In the genomic region with DNA sequence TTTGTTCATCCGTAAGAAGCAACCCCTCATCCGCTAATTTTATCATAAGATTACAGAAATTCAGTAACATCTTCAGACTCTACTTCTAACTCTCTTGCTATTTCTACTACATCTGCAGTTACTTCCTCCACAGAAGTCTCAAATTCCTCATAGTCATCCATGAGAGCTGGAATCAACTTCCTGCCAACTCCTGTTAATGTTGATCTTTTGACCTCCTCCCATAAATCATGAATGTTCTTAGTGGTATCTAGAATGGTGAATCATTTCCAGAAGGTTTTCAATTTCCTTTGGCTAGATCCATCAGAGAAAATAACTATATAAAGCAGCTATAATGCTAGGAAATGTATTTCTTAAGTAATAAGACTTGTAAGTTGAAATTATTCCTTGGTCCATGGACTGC, we compare ENCODE assay signal across 25 cellular contexts.
DNase-seq lines count a peak whose midpoint lies in the region; ATAC-seq, FAIRE-seq and TF ChIP-seq lines count a peak whose summit lies in the region.
"Had no signal": no experiment of that assay in that cellular context is flagged by ENCODE, and none has a peak within 500 bp of the region (broad histone marks: within the 10 kb centered on the region; RNA-seq: fewer than 3 reads in every experiment).

No MANE protein-coding gene starts in this region.

- no peak overlapping the region for H3K27ac ChIP-seq in A673 (ENCODE audit: low read depth, low read length, poor library complexity, severe bottlenecking)
- H3K27ac ChIP-seq: C4-2B, HL-60, KMS-11, SK-N-MC had no signal

- no peaks in the 10 kb centered on the region for H3K9me3 ChIP-seq in A673 (ENCODE audit: low read depth, low read length, poor library complexity, severe bottlenecking)
- H3K9me3 ChIP-seq: HAP-1 had no signal

- POLR2A ChIA-PET in A673 (lab: Charles Lee; ENCODE audit: low non-redundant PET), result no interaction called here

- FAIRE-seq in bronchial epithelial cell (lab: Jason Lieb, UNC), result no peak
- FAIRE-seq: GM12878 had no signal

- CTCF ChIA-PET in A673 (lab: Charles Lee), result no interaction called here

- intact Hi-C loops in A673 (cut with micrococcal nuclease; ENCODE audit: unreplicated experiment) (no loop called here), posterior vena cava (cut with DNase I) (no loop called here)

- ATAC-seq in GM18520 (IDR thresholded peaks at IDR 0.05; ENCODE audit: unreplicated experiment), result no peak
- ATAC-seq: GM12878, GM23338 had no signal

- no peaks in the 10 kb centered on the region for H3K4me1 ChIP-seq in A673 (ENCODE audit: insufficient read depth, low read length, poor library complexity, severe bottlenecking)

- no TSS peak for BruUV-seq in A673 (replicated peaks; lab: Mats Ljungman, UMichigan)

- H3K27me3 ChIP-seq in A673 (replicated peaks; ENCODE audit: insufficient read depth, low read depth, low read length, poor library complexity) (no peaks in the 10 kb centered on the region), bronchial epithelial cell (ENCODE audit: control insufficient read depth, insufficient read depth, low read length) (no peaks in the 10 kb centered on the region)

- H3K4me3 ChIP-seq in A673 (ENCODE audit: low read depth, low read length, poor library complexity, severe bottlenecking) (no peak overlapping the region), bronchial epithelial cell (ENCODE audit: low read depth, low read length) (no peak overlapping the region)
- H3K4me3 ChIP-seq: GM12878, GM23338, HAP-1, SK-N-MC had no signal

- TF ChIP-seq CTCF in A673 (conservative IDR thresholded peaks at IDR 0.05; ENCODE audit: low read depth, low read length) (no peak), bronchial epithelial cell (IDR thresholded peaks at IDR 0.05; ENCODE audit: insufficient read depth, low read length, severe bottlenecking) (no peak)

- H3K36me3 ChIP-seq in A673 (ENCODE audit: insufficient read depth, low read length, poor library complexity, severe bottlenecking), result no peaks in the 10 kb centered on the region
- no peaks in the 10 kb centered on the region for H3K36me3 ChIP-seq in bronchial epithelial cell (ENCODE audit: control insufficient read depth, insufficient read depth, low read length)
- H3K36me3 ChIP-seq: HAP-1 had no signal

- DNase-seq in A673 (ENCODE audit: low spot score), result peak; percentile 1
- DNase-seq in HT1080 (ENCODE audit: low read depth), result peak; percentile 91
- peak; percentile 7 for DNase-seq in bronchial epithelial cell (ENCODE audit: low read depth)
- DNase-seq in kidney tubule cell (ENCODE audit: low spot score), result peak; percentile 72
- DNase-seq in posterior vena cava (ENCODE audit: low spot score), result no peak
- DNase-seq in mesenteric fat pad (ENCODE audit: low spot score), result no peak
- DNase-seq: CD8-positive, alpha-beta memory T cell; DMS79; IMR-90; NCI-H1417; NCI-H1694 treated with DMSO at 0.1 percent for 48 hours; NCI-H2081 treated with DMSO at 0.1 percent for 48 hours; NCI-H2171 treated with DMSO at 0.1 percent for 48 hours; NCI-H526; OCI-M1; SHP77 treated with DMSO at 0.1 percent for 48 hours; SW 1271 had no signal

Comparison
In these comparisons a context has a peak if more than half of its experiments do, and no peak if none do; other contexts are left out.
1. DNase-seq: peak in A673 (single experiment), HT1080 (single experiment), bronchial epithelial cell (single experiment) and kidney tubule cell (single experiment); none in posterior vena cava (single experiment) and mesenteric fat pad (single experiment).